In genomic region chr10:100519321-100520051, GRCh38 we compare ENCODE assay signal across 1 cellular context.
TF ChIP-seq lines count a peak whose summit lies in the region.

Gene SEC31B (minus strand): TSS chr10:100519861. CDS start chr10:100516952, 2,909 bp downstream.

TF ChIP-seq in HepG2, 621 proteins besides CTCF, POLR2A, EP300 and RAD21 (continued from another document and continues in another):
- TF ChIP-seq AFF4 (CRISPR knock-in tag; IDR thresholded peaks at IDR 0.05) (no peak), ZSCAN31 (CRISPR knock-in tag; IDR thresholded peaks at IDR 0.05; ENCODE audit: low read depth) (peak; percentile 81), IRF2 (CRISPR knock-in tag; IDR thresholded peaks at IDR 0.05) (no peak), ZNF224 (CRISPR knock-in tag; IDR thresholded peaks at IDR 0.05) (no peak), KDM2A (CRISPR knock-in tag; IDR thresholded peaks at IDR 0.05; ENCODE audit: borderline replicate concordance, low read depth) (peak; percentile 93), ZNF652 (CRISPR knock-in tag; IDR thresholded peaks at IDR 0.05; ENCODE audit: borderline replicate concordance, low read depth) (no peak), MAX (IDR thresholded peaks at IDR 0.05) (no peak; the same call in 1 of the 2 replicates), ZNF383 (CRISPR knock-in tag; IDR thresholded peaks at IDR 0.05; ENCODE audit: borderline replicate concordance) (no peak), SRSF9 (IDR thresholded peaks at IDR 0.05; ENCODE audit: borderline replicate concordance, insufficient read depth, low read depth, low read length, poor library complexity, severe bottlenecking) (no peak), KDM5A (IDR thresholded peaks at IDR 0.05; ENCODE audit: borderline replicate concordance, low read length) (no peak), RXRA (CRISPR knock-in tag; IDR thresholded peaks at IDR 0.05) (peak; percentile 35; the same call in 1 of the 2 replicates), ZNF207 (IDR thresholded peaks at IDR 0.05; ENCODE audit: borderline replicate concordance) (no peak), TAF1 (CRISPR knock-in tag; IDR thresholded peaks at IDR 0.05) (peak; percentile 57; the same call in 1 of the 2 replicates), ATF2 (CRISPR knock-in tag; IDR thresholded peaks at IDR 0.05) (no peak; the same call in 1 of the 2 replicates), ZNF589 (CRISPR knock-in tag; conservative IDR thresholded peaks at IDR 0.05) (no peak), ZNF430 (CRISPR knock-in tag; IDR thresholded peaks at IDR 0.05) (0 out of 2 replicates have a peak, but pooled peaks have one; percentile 27), KAT7 (CRISPR knock-in tag; IDR thresholded peaks at IDR 0.05; ENCODE audit: borderline replicate concordance) (no peak), SP1 (IDR thresholded peaks at IDR 0.05) (no peak), SP1 (CRISPR knock-in tag; IDR thresholded peaks at IDR 0.05) (no peak), NCOR1 (IDR thresholded peaks at IDR 0.05; ENCODE audit: borderline replicate concordance, low read length) (no peak), LBX2 (CRISPR knock-in tag; IDR thresholded peaks at IDR 0.05; ENCODE audit: borderline replicate concordance) (no peak), CENPBD1 (CRISPR knock-in tag; IDR thresholded peaks at IDR 0.05; ENCODE audit: borderline replicate concordance, low read depth) (no peak), ZBTB7A (CRISPR knock-in tag; IDR thresholded peaks at IDR 0.05) (0 out of 2 replicates have a peak, but pooled peaks have one; percentile 31), ZNF333 (CRISPR knock-in tag; IDR thresholded peaks at IDR 0.05; ENCODE audit: borderline replicate concordance) (peak; percentile 75; the same call in 1 of the 2 replicates), CBX1 (IDR thresholded peaks at IDR 0.05; ENCODE audit: low read depth) (no peak), ZNF576 (CRISPR knock-in tag; IDR thresholded peaks at IDR 0.05) (no peak; the same call in 1 of the 2 replicates), ZNF7 (CRISPR knock-in tag; IDR thresholded peaks at IDR 0.05) (no peak), DZIP1 (CRISPR knock-in tag; IDR thresholded peaks at IDR 0.05) (no peak), ZFP41 (CRISPR knock-in tag; IDR thresholded peaks at IDR 0.05; ENCODE audit: borderline replicate concordance) (no peak), ZNF24 (IDR thresholded peaks at IDR 0.05) (no peak), HMGA1 (CRISPR knock-in tag; conservative IDR thresholded peaks at IDR 0.05) (no peak), TRIM24 (CRISPR knock-in tag; IDR thresholded peaks at IDR 0.05) (no peak), RXRB (CRISPR knock-in tag; IDR thresholded peaks at IDR 0.05; ENCODE audit: borderline replicate concordance) (no peak), MIER3 (CRISPR knock-in tag; IDR thresholded peaks at IDR 0.05; ENCODE audit: borderline replicate concordance) (no peak), SATB2 (CRISPR knock-in tag; IDR thresholded peaks at IDR 0.05) (no peak), STAG1 (CRISPR knock-in tag; IDR thresholded peaks at IDR 0.05) (peak; percentile 54), RNF2 (conservative IDR thresholded peaks at IDR 0.05; ENCODE audit: low read depth) (no peak), KLF6 (CRISPR knock-in tag; IDR thresholded peaks at IDR 0.05) (no peak), NFKBIZ (CRISPR knock-in tag; IDR thresholded peaks at IDR 0.05) (no peak), HOXA7 (CRISPR knock-in tag; IDR thresholded peaks at IDR 0.05) (no peak), BORCS8-MEF2B (CRISPR knock-in tag; IDR thresholded peaks at IDR 0.05) (no peak), TRIM22 (IDR thresholded peaks at IDR 0.05) (no peak), SMARCC2 (IDR thresholded peaks at IDR 0.05) (no peak), ZNF318 (CRISPR knock-in tag; IDR thresholded peaks at IDR 0.05) (no peak), ZNF619 (CRISPR knock-in tag; IDR thresholded peaks at IDR 0.05) (no peak), TARDBP (CRISPR knock-in tag; IDR thresholded peaks at IDR 0.05) (no peak), ATF1 (CRISPR knock-in tag; IDR thresholded peaks at IDR 0.05) (no peak), FOSL2 (CRISPR knock-in tag; IDR thresholded peaks at IDR 0.05) (0 out of 2 replicates have a peak, but pooled peaks have one; percentile 7)
